Comparison of ENCODE assay signal across 10 cellular contexts in genomic region chr4:142656178-142656577, GRCh38.
DNase-seq lines count a peak whose midpoint lies in the region; ATAC-seq and TF ChIP-seq lines count a peak whose summit lies in the region.
"Had no signal": no experiment of that assay in that cellular context is flagged by ENCODE, and none has a peak within 500 bp of the region (broad histone marks: within the 10 kb centered on the region; RNA-seq: fewer than 3 reads in every experiment).

No MANE protein-coding gene starts in this region.

- POLR2A ChIA-PET in CD4-positive, alpha-beta memory T cell (lab: Charles Lee; ENCODE audit: partially characterized antibody), result interaction anchor here (1.5 kb wide), 1 partner anchor 48 kb away, joined by 5 read pairs; no protein-coding TSS in a partner anchor

- no peaks in the 10 kb centered on the region for H3K79me1 ChIP-seq in mesenchymal stem cell (replicated peaks; ENCODE audit: low read length, poor library complexity, severe bottlenecking)

- H3K36me3 Mint-ChIP-seq in CD4-positive, alpha-beta memory T cell, result peaks cover 34 to 50% of the 10 kb centered on the region in 2 donors
- H3K36me3 Mint-ChIP-seq in activated naive CD8-positive, alpha-beta T cell treated with anti-CD3 and anti-CD28 coated beads, Interleukin-2, amount 50 U/mL, for 24 hours (ENCODE audit: low read depth), result peaks cover 32% of the 10 kb centered on the region
- H3K36me3 Mint-ChIP-seq in natural killer cell treated with Interleukin-12 subunit alpha and Interleukin-12 subunit beta and Interleukin-15 and Interleukin-18, amount 100 ng/mL, for 72 hours, result peaks cover 31% of the 10 kb centered on the region

- H3K18ac ChIP-seq in mesenchymal stem cell (ENCODE audit: low read depth in 1 of 2, low read length in 2 of 2), result no peak overlapping the region

- in situ Hi-C loops in GM13976 (cut with MboI; ENCODE audit: low sequenced_read_pairs, unreplicated experiment), result no loop called here

- H2BK5ac ChIP-seq in mesenchymal stem cell (ENCODE audit: low read depth, low read length, poor library complexity, severe bottlenecking), result no peak overlapping the region

- H3K9ac ChIP-seq in mesenchymal stem cell (ENCODE audit: low read length), result no peak overlapping the region

- H2AK5ac ChIP-seq in mesenchymal stem cell (ENCODE audit: low read length, severe bottlenecking), result no peak overlapping the region

- H2BK120ac ChIP-seq in mesenchymal stem cell (ENCODE audit: low read depth, low read length), result no peak overlapping the region

- no peaks in the 10 kb centered on the region for H3K4me1 Mint-ChIP-seq in CD4-positive, alpha-beta memory T cell
- H3K4me1 Mint-ChIP-seq in activated naive CD8-positive, alpha-beta T cell treated with anti-CD3 and anti-CD28 coated beads, Interleukin-2, amount 50 U/mL, for 24 hours, result no peaks in the 10 kb centered on the region
- H3K4me1 Mint-ChIP-seq in natural killer cell treated with Interleukin-12 subunit alpha and Interleukin-12 subunit beta and Interleukin-15 and Interleukin-18, amount 100 ng/mL, for 72 hours (ENCODE audit: low read depth in 2 of 2), result no peaks in the 10 kb centered on the region
- H3K4me1 Mint-ChIP-seq: naive B cell had no signal

- intact Hi-C loops in CD4-positive, alpha-beta memory T cell (cut with micrococcal nuclease), result no loop called here
- intact Hi-C loops in prostate gland (cut with DNase I), result no loop called here

- H3K23ac ChIP-seq in mesenchymal stem cell (ENCODE audit: low read length in 2 of 2), result no peak overlapping the region

- no peak overlapping the region for H3K4ac ChIP-seq in mesenchymal stem cell (ENCODE audit: low read depth in 1 of 2, low read length in 2 of 2)

- no peak for TF ChIP-seq POLR2A in prostate gland (IDR thresholded peaks at IDR 0.05)

- H4K8ac ChIP-seq in mesenchymal stem cell (ENCODE audit: low read length), result no peak overlapping the region

- 91% methylated on average over 5 of the region's 5 CpGs for WGBS in mesenchymal stem cell
- 97% methylated on average over 5 of the region's 5 CpGs for WGBS in prostate gland

- H3K27me3 Mint-ChIP-seq in CD4-positive, alpha-beta memory T cell, result no peaks in the 10 kb centered on the region
- H3K27me3 Mint-ChIP-seq in activated naive CD8-positive, alpha-beta T cell treated with anti-CD3 and anti-CD28 coated beads, Interleukin-2, amount 50 U/mL, for 24 hours, result no peaks in the 10 kb centered on the region
- no peaks in the 10 kb centered on the region for H3K27me3 Mint-ChIP-seq in natural killer cell treated with Interleukin-12 subunit alpha and Interleukin-12 subunit beta and Interleukin-15 and Interleukin-18, amount 100 ng/mL, for 72 hours
- H3K27me3 Mint-ChIP-seq: naive B cell had no signal

- H3K27ac Mint-ChIP-seq in CD4-positive, alpha-beta memory T cell, result no peak overlapping the region
- H3K27ac Mint-ChIP-seq in activated naive CD8-positive, alpha-beta T cell treated with anti-CD3 and anti-CD28 coated beads, Interleukin-2, amount 50 U/mL, for 24 hours, result no peak overlapping the region
- H3K27ac Mint-ChIP-seq in natural killer cell treated with Interleukin-12 subunit alpha and Interleukin-12 subunit beta and Interleukin-15 and Interleukin-18, amount 100 ng/mL, for 72 hours, result no peak overlapping the region
- H3K27ac Mint-ChIP-seq: naive B cell had no signal

- no peak overlapping the region for H3K14ac ChIP-seq in mesenchymal stem cell (ENCODE audit: low read length in 2 of 2)

- H3K4me1 ChIP-seq in CD4-positive, alpha-beta memory T cell (ENCODE audit: insufficient read depth, low read length), result no peaks in the 10 kb centered on the region
- H3K4me1 ChIP-seq in mesenchymal stem cell (ENCODE audit: control insufficient read depth, insufficient read depth, low read depth, low read length), result no peaks in the 10 kb centered on the region
- no peaks in the 10 kb centered on the region for H3K4me1 ChIP-seq in prostate gland (replicated peaks)
- H3K4me1 ChIP-seq: testis had no signal

- H3K9me3 Mint-ChIP-seq in CD4-positive, alpha-beta memory T cell, result peaks cover 0 to 96% (median 85%) of the 10 kb centered on the region in 8 donors
- H3K9me3 Mint-ChIP-seq in activated naive CD8-positive, alpha-beta T cell treated with anti-CD3 and anti-CD28 coated beads, Interleukin-2, amount 50 U/mL, for 24 hours, result peaks cover 55% of the 10 kb centered on the region
- H3K9me3 Mint-ChIP-seq in natural killer cell treated with Interleukin-12 subunit alpha and Interleukin-12 subunit beta and Interleukin-15 and Interleukin-18, amount 100 ng/mL, for 72 hours, result peaks cover 22% of the 10 kb centered on the region

- H2BK12ac ChIP-seq in mesenchymal stem cell (ENCODE audit: low read length in 2 of 2), result no peak overlapping the region

- peaks cover 20 to 46% of the 10 kb centered on the region in 2 donors for H3K9me3 ChIP-seq in CD4-positive, alpha-beta memory T cell (ENCODE audit: control insufficient read depth in 1 of 2, low read length in 2 of 2)
- H3K9me3 ChIP-seq in mesenchymal stem cell (ENCODE audit: control insufficient read depth, low read length) (peaks cover 65% of the 10 kb centered on the region), prostate gland (no peaks in the 10 kb centered on the region)
- H3K9me3 ChIP-seq: testis had no signal

- CTCF ChIA-PET in CD4-positive, alpha-beta memory T cell (lab: Charles Lee; ENCODE audit: partially characterized antibody), result no interaction called here

- ATAC-seq in activated naive CD8-positive, alpha-beta T cell treated with anti-CD3 and anti-CD28 coated beads, Interleukin-2, amount 50 U/mL, for 24 hours, result no peak
- ATAC-seq in natural killer cell treated with Interleukin-12 subunit alpha and Interleukin-12 subunit beta and Interleukin-15 and Interleukin-18, amount 100 ng/mL, for 72 hours, result no peak
- ATAC-seq in GM18868 (IDR thresholded peaks at IDR 0.05; ENCODE audit: unreplicated experiment), result no peak

- TF ChIP-seq CTCF in prostate gland (IDR thresholded peaks at IDR 0.05), result no peak
- no peak for TF ChIP-seq CTCF in GM13976 (IDR thresholded peaks at IDR 0.05; ENCODE audit: borderline replicate concordance, control extremely low read depth, extremely low read depth, insufficient read depth, missing control alignments)

- H3K36me3 ChIP-seq in CD4-positive, alpha-beta memory T cell (ENCODE audit: insufficient read depth, low read length), result no peaks in the 10 kb centered on the region
- no peaks in the 10 kb centered on the region for H3K36me3 ChIP-seq in mesenchymal stem cell (ENCODE audit: control insufficient read depth in 1 of 2, insufficient read depth in 2 of 2, low read depth in 1 of 2, low read length in 2 of 2)
- no peaks in the 10 kb centered on the region for H3K36me3 ChIP-seq in prostate gland

- H4K91ac ChIP-seq in mesenchymal stem cell (ENCODE audit: low read length), result no peak overlapping the region

- peak in 4 of 5 donors; percentile 15 to 23 (median 22) for DNase-seq in CD4-positive, alpha-beta memory T cell
- DNase-seq in HT-29 (ENCODE audit: low spot score) (peak; percentile 14), mesenchymal stem cell (peak; percentile 42), prostate gland (ENCODE audit: low spot score) (no peak), GM13976 (ENCODE audit: low spot score) (no peak)
- peak; percentile 40 for DNase-seq in activated naive CD8-positive, alpha-beta T cell treated with anti-CD3 and anti-CD28 coated beads, Interleukin-2, amount 50 U/mL, for 24 hours
- no peak for DNase-seq in natural killer cell treated with Interleukin-12 subunit alpha and Interleukin-12 subunit beta and Interleukin-15 and Interleukin-18, amount 100 ng/mL, for 72 hours (ENCODE audit: low spot score)
- DNase-seq: naive B cell, testis had no signal

- no peak overlapping the region for H3K4me3 Mint-ChIP-seq in CD4-positive, alpha-beta memory T cell
- no peak overlapping the region for H3K4me3 Mint-ChIP-seq in activated naive CD8-positive, alpha-beta T cell treated with anti-CD3 and anti-CD28 coated beads, Interleukin-2, amount 50 U/mL, for 24 hours
- no peak overlapping the region for H3K4me3 Mint-ChIP-seq in natural killer cell treated with Interleukin-12 subunit alpha and Interleukin-12 subunit beta and Interleukin-15 and Interleukin-18, amount 100 ng/mL, for 72 hours
- H3K4me3 Mint-ChIP-seq: naive B cell had no signal

- no peak overlapping the region for H3K27ac ChIP-seq in CD4-positive, alpha-beta memory T cell (ENCODE audit: low read depth, low read length)
- H3K27ac ChIP-seq in mesenchymal stem cell (ENCODE audit: low read length, poor library complexity, severe bottlenecking) (no peak overlapping the region), prostate gland (no peak overlapping the region)
- H3K27ac ChIP-seq: testis had no signal

- H3K27me3 ChIP-seq in CD4-positive, alpha-beta memory T cell (ENCODE audit: insufficient read depth, low read length), result no peaks in the 10 kb centered on the region
- H3K27me3 ChIP-seq in mesenchymal stem cell (ENCODE audit: control insufficient read depth in 1 of 2, insufficient read depth in 1 of 2, low read length in 2 of 2) (no peaks in the 10 kb centered on the region), prostate gland (replicated peaks; ENCODE audit: insufficient read depth) (no peaks in the 10 kb centered on the region)
- H3K27me3 ChIP-seq: testis had no signal

- no peak overlapping the region for H3K4me2 ChIP-seq in mesenchymal stem cell (ENCODE audit: low read length, poor library complexity, severe bottlenecking)

- H2BK15ac ChIP-seq in mesenchymal stem cell (ENCODE audit: low read depth, poor library complexity, severe bottlenecking), result no peak overlapping the region

- H3K4me3 ChIP-seq in CD4-positive, alpha-beta memory T cell (ENCODE audit: low read length in 2 of 2), result no peak overlapping the region
- H3K4me3 ChIP-seq in mesenchymal stem cell (ENCODE audit: insufficient read depth in 1 of 2, low read depth in 1 of 2, low read length in 2 of 2) (peak overlapping the region in 1 of 2 experiments; percentile 49), prostate gland (no peak overlapping the region)
- H3K4me3 ChIP-seq: testis had no signal

- H2AFZ ChIP-seq in mesenchymal stem cell (ENCODE audit: low read depth, low read length), result no peak overlapping the region

Comparison
In these comparisons a context has a peak if more than half of its experiments do, and no peak if none do; other contexts are left out.
1. DNase-seq: peak in CD4-positive, alpha-beta memory T cell (4 of 5), HT-29 (single experiment), activated naive CD8-positive, alpha-beta T cell treated with anti-CD3 and anti-CD28 coated beads, Interleukin-2, amount 50 U/mL, for 24 hours (single experiment) and mesenchymal stem cell (single experiment); none in natural killer cell treated with Interleukin-12 subunit alpha and Interleukin-12 subunit beta and Interleukin-15 and Interleukin-18, amount 100 ng/mL, for 72 hours (single experiment), prostate gland (single experiment) and GM13976 (single experiment).